In the genomic region with DNA sequence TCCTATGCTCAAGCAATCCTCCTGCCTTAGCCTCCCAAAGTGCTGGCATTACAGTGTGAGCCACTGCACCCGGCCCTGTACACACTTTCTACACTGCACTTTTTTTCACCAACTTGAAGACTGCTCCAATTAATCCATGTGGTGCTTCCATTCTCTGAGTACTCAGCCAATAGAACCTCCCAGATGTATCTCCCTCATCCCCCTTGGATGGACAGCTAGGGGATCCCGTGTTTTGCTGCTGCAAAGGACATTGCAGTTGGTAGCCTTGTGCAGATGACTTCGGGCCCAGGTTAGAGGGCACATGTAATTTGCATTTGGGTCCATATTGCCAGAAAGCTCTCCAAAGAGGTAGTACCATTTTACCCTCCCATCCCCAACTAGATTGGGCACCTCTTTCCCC, we compare ENCODE assay signal across 16 cellular contexts. TPM values are rescaled to one million over a fixed set of nuclear protein-coding genes. Genes with fewer than 3 reads are reported as not detected.
DNase-seq lines count a peak whose midpoint lies in the region; ATAC-seq lines count a peak whose summit lies in the region.
"Had no signal": no experiment of that assay in that cellular context is flagged by ENCODE, and none has a peak within 500 bp of the region (broad histone marks: within the 10 kb centered on the region; RNA-seq: fewer than 3 reads in every experiment).

No MANE protein-coding gene starts in this region.

- H4K20me1 ChIP-seq in Karpas-422 (ENCODE audit: insufficient read depth, low read depth, low read length): no peaks in the 10 kb centered on the region

- ATAC-seq in GM21447 (IDR thresholded peaks at IDR 0.05; ENCODE audit: unreplicated experiment): no peak
- ATAC-seq: GM12878 had no signal

- H3K4me1 ChIP-seq in Karpas-422 (ENCODE audit: low read length): peaks cover 78% of the 10 kb centered on the region
- H3K4me1 ChIP-seq in iPS-15b (ENCODE audit: control insufficient read depth, insufficient read depth, low read length): peaks cover 12% of the 10 kb centered on the region

- H3K9me3 ChIP-seq in Karpas-422 (ENCODE audit: low read length) (no peaks in the 10 kb centered on the region), iPS-15b (ENCODE audit: control insufficient read depth, insufficient read depth, low read length) (no peaks in the 10 kb centered on the region)
- H3K9me3 ChIP-seq: Caco-2, HAP-1 had no signal

- H3K4me3 ChIP-seq in Karpas-422 (ENCODE audit: low read length) (no peak overlapping the region), iPS-15b (ENCODE audit: low read depth, low read length) (no peak overlapping the region)
- H3K4me3 ChIP-seq: GM12878, HAP-1 had no signal

- H3K27me3 ChIP-seq in Karpas-422 (ENCODE audit: low read length): no peaks in the 10 kb centered on the region
- peaks cover 18% of the 10 kb centered on the region for H3K27me3 ChIP-seq in iPS-15b (ENCODE audit: control insufficient read depth, insufficient read depth, low read length)

- no peak overlapping the region for H3K9ac ChIP-seq in Karpas-422 (ENCODE audit: low read length)
- H3K9ac ChIP-seq in iPS-15b (ENCODE audit: low read depth, low read length): peak overlapping the region; percentile 47

- H3K36me3 ChIP-seq in Karpas-422 (ENCODE audit: insufficient read depth, low read length) (no peaks in the 10 kb centered on the region), iPS-15b (ENCODE audit: control insufficient read depth, insufficient read depth, low read length) (no peaks in the 10 kb centered on the region)
- H3K36me3 ChIP-seq: HAP-1 had no signal

- DNase-seq in Karpas-422 (no peak), DMS79 (lab: John Stamatoyannopoulos, UW) (no peak), germinal center (ENCODE audit: low spot score) (no peak), NCI-H345 (lab: John Stamatoyannopoulos, UW) (no peak)
- DNase-seq: C1 segment of cervical spinal cord; Caco-2; CD4-positive, alpha-beta memory T cell; DMS153; EL; GDM1; GOT3 had no signal

- no peak overlapping the region for H3K4me2 ChIP-seq in Karpas-422 (ENCODE audit: low read depth, low read length, poor library complexity, severe bottlenecking)

- H3K27ac ChIP-seq in Karpas-422 (ENCODE audit: low read length) (peak overlapping the region; percentile 55), temporal lobe (ENCODE audit: low read depth, low read length) (peak overlapping the region; percentile 98)

- H3K79me2 ChIP-seq in Karpas-422 (ENCODE audit: low read length): peaks cover 54% of the 10 kb centered on the region

- H3K9me2 ChIP-seq in Karpas-422 (replicated peaks; ENCODE audit: insufficient read depth, low read length): no peaks in the 10 kb centered on the region

- no peak overlapping the region for H2AFZ ChIP-seq in Karpas-422 (ENCODE audit: low read length)

RNA-seq across cellular contexts. Expression of gene SREBF1, which starts 59.9 kb away (rescaled TPM):
- total RNA-seq in Karpas-422 (2014; rRNA removed; shearing (Covaris generic); ENCODE audit: low replicate concordance): 52.0 and 103 TPM in 2 replicates
- 13.3 TPM for total RNA-seq in temporal lobe
